28 cellular contexts compared by ENCODE assay signal in genomic region chr21:15409031-15409430, GRCh38.
"Had no signal": no experiment of that assay in that cellular context is flagged by ENCODE, and none has a peak within 500 bp of the region (broad histone marks: within the 10 kb centered on the region; RNA-seq: fewer than 3 reads in every experiment).

No MANE protein-coding gene starts in this region.

- H3K27ac ChIP-seq: stomach, suprapubic skin, testis, thoracic aorta, thyroid gland, tibial artery, tibial nerve, transverse colon, upper lobe of left lung, upper lobe of right lung, uterus, vagina had no signal

- H3K36me3 Mint-ChIP-seq: stimulated activated effector memory CD8-positive, alpha-beta T cell treated with anti-CD3 and anti-CD28 coated beads, Interleukin-12 subunit alpha, Interleukin-12 subunit beta, amount 100 ng/mL, for 72 hours; stimulated activated memory B cell treated with anti-CD40 and anti-IgM and Interleukin-4, amounts not matched to agents 10 μg/mL and 1 μg/mL and 100 μg/mL, for 72 hours; type B pancreatic cell had no signal

- H3K36me3 ChIP-seq: stomach, suprapubic skin, thoracic aorta, thyroid gland, tibial artery, tibial nerve, transverse colon, upper lobe of left lung, upper lobe of right lung, uterus, vagina had no signal

- H3K9me3 ChIP-seq: stomach, suprapubic skin, testis, thoracic aorta, thyroid gland, tibial artery, transverse colon, upper lobe of left lung, upper lobe of right lung, uterus, vagina had no signal

- H3K9me3 Mint-ChIP-seq: type B pancreatic cell had no signal

- H3K4me3 ChIP-seq: stomach, suprapubic skin, testis, thoracic aorta, thyroid gland, tibial artery, tibial nerve, transverse colon, upper lobe of left lung, upper lobe of right lung, uterus, vagina had no signal

- DNase-seq: stimulated activated CD4-positive, alpha-beta T cell treated with anti-CD3 and anti-CD28 coated beads, Interleukin-2, amount 100 ng/mL, for 48 hours; stimulated activated CD4-positive, alpha-beta T cell treated with anti-CD3 and anti-CD28 coated beads, Interleukin-4, amount 100 ng/mL, for 1 hour; stimulated activated CD4-positive, alpha-beta T cell treated with anti-CD3 and anti-CD28 coated beads, Interleukin-4, amount 100 ng/mL, for 24 hours; stimulated activated CD4-positive, alpha-beta T cell treated with anti-CD3 and anti-CD28 coated beads, Interleukin-4, amount 100 ng/mL, for 4 hours; stimulated activated CD8-positive, alpha-beta memory T cell treated with anti-CD3 and anti-CD28 coated beads, Interleukin-4, amount 100 ng/mL, for 48 hours; stimulated activated naive B cell treated with anti-CD40 and anti-IgM and Interleukin-4, amounts not matched to agents 10 μg/mL and 1 μg/mL and 100 μg/mL, for 72 hours; stimulated activated naive CD4-positive, alpha-beta T cell; stimulated activated naive CD4-positive, alpha-beta T cell treated with Interleukin-2 at 50 U/mL for 16 hours; stimulated activated naive CD8-positive, alpha-beta T cell treated with anti-CD3 and anti-CD28 coated beads, Interleukin-15, amount 100 ng/mL, for 72 hours; stimulated activated naive CD8-positive, alpha-beta T cell treated with anti-CD3 and anti-CD28 coated beads, Interleukin-15, Interleukin-2, amounts not matched to agents 100 U/mL and 50 U/mL, for 24 hours; stomach; substantia nigra; testis; thyroid gland; tibial artery; transverse colon; trophoblast cell; upper lobe of left lung; upper lobe of right lung; uterus had no signal

- H3K4me1 Mint-ChIP-seq: stimulated activated effector memory CD8-positive, alpha-beta T cell treated with anti-CD3 and anti-CD28 coated beads, Interleukin-12 subunit alpha, Interleukin-12 subunit beta, amount 100 ng/mL, for 72 hours; stimulated activated memory B cell treated with anti-CD40 and anti-IgM and Interleukin-4, amounts not matched to agents 10 μg/mL and 1 μg/mL and 100 μg/mL, for 72 hours had no signal

- H3K4me1 ChIP-seq: stomach, suprapubic skin, testis, thyroid gland, tibial artery, tibial nerve, transverse colon, upper lobe of left lung, upper lobe of right lung, uterus, vagina had no signal

- H3K27me3 ChIP-seq: stomach, suprapubic skin, testis, thyroid gland, tibial artery, tibial nerve, transverse colon, upper lobe of left lung, upper lobe of right lung, uterus, vagina had no signal

- H3K27me3 Mint-ChIP-seq: stimulated activated memory B cell treated with anti-CD40 and anti-IgM and Interleukin-4, amounts not matched to agents 10 μg/mL and 1 μg/mL and 100 μg/mL, for 72 hours; stimulated activated naive B cell treated with anti-CD40 and anti-IgM and Interleukin-4, amounts not matched to agents 10 μg/mL and 1 μg/mL and 100 μg/mL, for 72 hours; stimulated activated naive CD8-positive, alpha-beta T cell treated with anti-CD3 and anti-CD28 coated beads, Interleukin-15, amount 100 ng/mL, for 72 hours; stimulated activated naive CD8-positive, alpha-beta T cell treated with anti-CD3 and anti-CD28 coated beads, Interleukin-15, Interleukin-2, amounts not matched to agents 100 ng/mL and 50 ng/mL, for 24 hours; type B pancreatic cell had no signal

- H3K4me3 Mint-ChIP-seq: stimulated activated effector memory CD8-positive, alpha-beta T cell treated with anti-CD3 and anti-CD28 coated beads, Interleukin-12 subunit alpha, Interleukin-12 subunit beta, amount 100 ng/mL, for 72 hours; stimulated activated memory B cell treated with anti-CD40 and anti-IgM and Interleukin-4, amounts not matched to agents 10 μg/mL and 1 μg/mL and 100 μg/mL, for 72 hours; stimulated activated naive B cell treated with anti-CD40 and anti-IgM and Interleukin-4, amounts not matched to agents 10 μg/mL and 1 μg/mL and 100 μg/mL, for 72 hours; stimulated activated naive CD8-positive, alpha-beta T cell treated with anti-CD3 and anti-CD28 coated beads, Interleukin-15, amount 100 ng/mL, for 72 hours; stimulated activated naive CD8-positive, alpha-beta T cell treated with anti-CD3 and anti-CD28 coated beads, Interleukin-15, Interleukin-2, amounts not matched to agents 100 ng/mL and 50 ng/mL, for 24 hours; type B pancreatic cell had no signal

- H3K27ac Mint-ChIP-seq: stimulated activated effector memory CD8-positive, alpha-beta T cell treated with anti-CD3 and anti-CD28 coated beads, Interleukin-12 subunit alpha, Interleukin-12 subunit beta, amount 100 ng/mL, for 72 hours; stimulated activated memory B cell treated with anti-CD40 and anti-IgM and Interleukin-4, amounts not matched to agents 10 μg/mL and 1 μg/mL and 100 μg/mL, for 72 hours; stimulated activated naive B cell treated with anti-CD40 and anti-IgM and Interleukin-4, amounts not matched to agents 10 μg/mL and 1 μg/mL and 100 μg/mL, for 72 hours; stimulated activated naive CD8-positive, alpha-beta T cell treated with anti-CD3 and anti-CD28 coated beads, Interleukin-15, amount 100 ng/mL, for 72 hours; stimulated activated naive CD8-positive, alpha-beta T cell treated with anti-CD3 and anti-CD28 coated beads, Interleukin-15, Interleukin-2, amounts not matched to agents 100 ng/mL and 50 ng/mL, for 24 hours; type B pancreatic cell had no signal

- ATAC-seq: stimulated activated memory B cell treated with anti-CD40 and anti-IgM and Interleukin-4, amounts not matched to agents 10 μg/mL and 1 μg/mL and 100 μg/mL, for 72 hours; stimulated activated naive B cell treated with anti-CD40 and anti-IgM and Interleukin-4, amounts not matched to agents 10 μg/mL and 1 μg/mL and 100 μg/mL, for 72 hours; stimulated activated naive CD8-positive, alpha-beta T cell treated with anti-CD3 and anti-CD28 coated beads, Interleukin-15, amount 100 ng/mL, for 72 hours; stimulated activated naive CD8-positive, alpha-beta T cell treated with anti-CD3 and anti-CD28 coated beads, Interleukin-15, Interleukin-2, amounts not matched to agents 100 U/mL and 50 U/mL, for 24 hours; upper lobe of right lung had no signal
